1 cellular context compared by ENCODE assay signal in genomic region chr12:54824402-54824801, GRCh38.
TF ChIP-seq lines count a peak whose summit lies in the region.

No MANE protein-coding gene starts in this region.

TF ChIP-seq in WTC11, 78 proteins besides CTCF, POLR2A, EP300 and RAD21 (continued from another document):
- TF ChIP-seq, protein P1, sequence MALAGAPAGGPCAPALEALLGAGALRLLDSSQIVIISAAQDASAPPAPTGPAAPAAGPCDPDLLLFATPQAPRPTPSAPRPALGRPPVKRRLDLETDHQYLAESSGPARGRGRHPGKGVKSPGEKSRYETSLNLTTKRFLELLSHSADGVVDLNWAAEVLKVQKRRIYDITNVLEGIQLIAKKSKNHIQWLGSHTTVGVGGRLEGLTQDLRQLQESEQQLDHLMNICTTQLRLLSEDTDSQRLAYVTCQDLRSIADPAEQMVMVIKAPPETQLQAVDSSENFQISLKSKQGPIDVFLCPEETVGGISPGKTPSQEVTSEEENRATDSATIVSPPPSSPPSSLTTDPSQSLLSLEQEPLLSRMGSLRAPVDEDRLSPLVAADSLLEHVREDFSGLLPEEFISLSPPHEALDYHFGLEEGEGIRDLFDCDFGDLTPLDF (CRISPR knock-in tag; IDR thresholded peaks at IDR 0.05) = no peak
